ENCODE assay signal across 8 cellular contexts in the genomic region with DNA sequence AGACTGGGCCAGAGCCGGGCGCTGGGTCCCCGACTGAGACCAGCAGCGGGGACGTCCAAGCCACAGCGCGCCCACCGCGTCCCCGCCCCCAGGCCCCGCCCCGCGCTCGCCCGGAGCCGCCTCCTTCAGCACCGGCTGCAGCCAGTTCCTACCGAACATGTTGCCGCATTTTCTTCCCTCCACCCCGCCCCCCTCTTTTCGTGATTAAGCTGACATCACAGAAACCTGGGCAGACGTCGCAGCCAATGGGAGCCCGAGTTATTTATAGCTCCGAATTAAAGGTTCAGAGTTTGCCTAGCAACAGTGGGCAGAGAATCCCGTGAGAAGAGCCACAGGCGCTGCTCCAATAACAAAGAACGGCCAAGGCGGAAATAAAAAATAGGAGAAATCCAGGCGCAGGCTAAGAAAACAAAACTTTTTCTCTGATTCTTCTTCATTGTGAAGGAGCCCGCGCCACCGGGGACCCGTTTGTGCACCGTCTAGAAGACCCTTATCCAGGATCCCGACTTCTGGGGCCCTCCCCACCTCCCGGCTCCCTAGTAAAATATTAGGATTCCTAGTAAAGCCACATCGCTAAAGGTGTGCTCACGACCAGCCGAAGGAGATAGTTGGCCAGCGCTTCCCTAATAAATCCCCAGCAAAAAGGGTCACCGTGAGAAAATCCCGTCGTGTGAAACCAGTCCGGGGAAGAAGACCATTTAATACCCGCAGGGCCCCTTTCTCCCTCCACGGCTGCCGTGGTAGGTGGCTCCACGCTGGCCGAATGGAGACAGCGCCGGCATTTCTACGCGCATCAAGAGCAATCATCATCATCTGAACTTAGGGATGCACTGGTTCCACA.
DNase-seq lines count a peak whose midpoint lies in the region; TF ChIP-seq lines count a peak whose summit lies in the region.

No MANE protein-coding gene starts in this region.

- H3K9me3 ChIP-seq in HEK293 (ENCODE audit: control insufficient read depth, insufficient read depth, low read depth, low read length) = no peaks in the 10 kb centered on the region
- H3K9me3 ChIP-seq in neuronal stem cell (replicated peaks in 1 of 2; ENCODE audit: control insufficient read depth in 2 of 2, insufficient read depth in 1 of 2, low read depth in 1 of 2, low read length in 2 of 2) = no peaks in the 10 kb centered on the region
- no peaks in the 10 kb centered on the region for H3K9me3 ChIP-seq in stomach smooth muscle (ENCODE audit: control insufficient read depth in 2 of 2, low read length in 2 of 2)

- H3K18ac ChIP-seq in neuronal stem cell (ENCODE audit: low read length) = peak overlapping the region; percentile 95

- H2BK120ac ChIP-seq in neuronal stem cell (ENCODE audit: low read depth, low read length) = peak overlapping the region; percentile 85

- H2BK12ac ChIP-seq in neuronal stem cell (ENCODE audit: low read length) = no peak overlapping the region

- peaks cover 28% of the 10 kb centered on the region for H3K4me1 Mint-ChIP-seq in activated naive CD8-positive, alpha-beta T cell (ENCODE audit: low read depth)

- peak overlapping the region; percentile 87 for H3K9ac ChIP-seq in neuronal stem cell (ENCODE audit: low read depth, low read length, poor library complexity)
- H3K9ac ChIP-seq in stomach smooth muscle (ENCODE audit: low read length in 2 of 2) = peak overlapping the region; percentile 97 to 100

- CTCF ChIA-PET in HEK293 (lab: Yijun Ruan, JAX) = interaction anchor here (0.7 to 5.0 kb wide), 2 partner anchors 526 to 528 kb away, joined by 3 to 80 read pairs; no protein-coding TSS in a partner anchor

- H3K4me3 Mint-ChIP-seq in activated naive CD8-positive, alpha-beta T cell = peak overlapping the region; percentile 89

- H3K27ac Mint-ChIP-seq in activated naive CD8-positive, alpha-beta T cell = peak overlapping the region; percentile 80

- no peak overlapping the region for H3K14ac ChIP-seq in neuronal stem cell (ENCODE audit: low read length)

- no peak overlapping the region for H2BK5ac ChIP-seq in neuronal stem cell (ENCODE audit: low read length)

- H3K4me3 ChIP-seq in HEK293 (ENCODE audit: low read depth, low read length) = peak overlapping the region; percentile 66
- peak overlapping the region; percentile 81 to 97 for H3K4me3 ChIP-seq in neuronal stem cell (ENCODE audit: low read length in 2 of 2)
- peak overlapping the region; percentile 98 to 99 for H3K4me3 ChIP-seq in stomach smooth muscle (ENCODE audit: low read length in 2 of 2)

- H3K27ac ChIP-seq in HEK293 (ENCODE audit: extremely low read depth, low read depth, low read length) (peak overlapping the region; percentile 80), neuronal stem cell (replicated peaks; ENCODE audit: low read length) (peak overlapping the region; percentile 83), stomach smooth muscle (ENCODE audit: low read length) (peak overlapping the region; percentile 95)

- H3K27me3 Mint-ChIP-seq in activated naive CD8-positive, alpha-beta T cell = no peaks in the 10 kb centered on the region

- H2BK15ac ChIP-seq in neuronal stem cell (ENCODE audit: low read length) = peak overlapping the region; percentile 62

- no peak overlapping the region for H4K8ac ChIP-seq in neuronal stem cell (ENCODE audit: low read depth, low read length)

- H3K27me3 ChIP-seq in neuronal stem cell (ENCODE audit: control insufficient read depth in 3 of 3, insufficient read depth in 3 of 3, low read depth in 1 of 3, low read length in 3 of 3) = no peaks in the 10 kb centered on the region
- no peaks in the 10 kb centered on the region for H3K27me3 ChIP-seq in stomach smooth muscle (ENCODE audit: control insufficient read depth in 1 of 2, insufficient read depth in 2 of 2, low read length in 2 of 2)

- no peak overlapping the region for H2AFZ ChIP-seq in neuronal stem cell (ENCODE audit: low read length)

- H3K36me3 ChIP-seq in HEK293 (ENCODE audit: control insufficient read depth in 2 of 2, insufficient read depth in 1 of 2, low read length in 2 of 2) (peaks cover 0 to 24% of the 10 kb centered on the region in 2 experiments; a peak in 1 of 3 replicates), neuronal stem cell (replicated peaks in 1 of 2; ENCODE audit: control insufficient read depth in 2 of 2, insufficient read depth in 2 of 2, low read length in 2 of 2) (peaks cover 13 to 36% of the 10 kb centered on the region in 2 donors), stomach smooth muscle (ENCODE audit: control insufficient read depth in 2 of 2, insufficient read depth in 2 of 2, low read length in 2 of 2) (peaks cover 15 to 17% of the 10 kb centered on the region in 2 donors)

- DNase-seq in DMS79 (lab: John Stamatoyannopoulos, UW) (peak; percentile 94), NCI-H128 (lab: John Stamatoyannopoulos, UW; ENCODE audit: unreplicated experiment) (peak; percentile 86), SKM-1 treated with dmso at 0.1 percent for 144 hours (lab: John Stamatoyannopoulos, UW; ENCODE audit: unreplicated experiment) (peak; percentile 77), globus pallidus (ENCODE audit: low spot score) (peak; percentile 92), neuronal stem cell (ENCODE audit: low spot score) (peak; percentile 99)

- H3K9me3 Mint-ChIP-seq in activated naive CD8-positive, alpha-beta T cell (ENCODE audit: low read depth) = no peaks in the 10 kb centered on the region

- peak overlapping the region; percentile 64 for H3K4me2 ChIP-seq in neuronal stem cell (ENCODE audit: insufficient read depth, low read length, poor library complexity, severe bottlenecking)

- peak overlapping the region; percentile 94 for H2AK5ac ChIP-seq in neuronal stem cell (ENCODE audit: low read depth, low read length)

- no peaks in the 10 kb centered on the region for H3K36me3 Mint-ChIP-seq in activated naive CD8-positive, alpha-beta T cell

- peaks cover 6% of the 10 kb centered on the region for H3K79me1 ChIP-seq in neuronal stem cell (ENCODE audit: low read depth, low read length)

- peaks cover 3% of the 10 kb centered on the region for H3K4me1 ChIP-seq in HEK293 (ENCODE audit: control insufficient read depth, insufficient read depth, low read length)
- peaks cover 9 to 17% of the 10 kb centered on the region in 2 donors for H3K4me1 ChIP-seq in neuronal stem cell (ENCODE audit: control insufficient read depth in 2 of 2, insufficient read depth in 1 of 2, low read depth in 1 of 2, low read length in 2 of 2)
- peaks cover 25% of the 10 kb centered on the region for H3K4me1 ChIP-seq in stomach smooth muscle (ENCODE audit: control insufficient read depth, insufficient read depth, low read length)

- no peak overlapping the region for H3K4ac ChIP-seq in neuronal stem cell (ENCODE audit: low read length)

- peak overlapping the region; percentile 22 for H4K91ac ChIP-seq in neuronal stem cell (ENCODE audit: low read depth, low read length, poor library complexity)

- H3K23ac ChIP-seq in neuronal stem cell (ENCODE audit: low read depth, low read length, poor library complexity) = no peak overlapping the region

- WGBS in neuronal stem cell (ENCODE audit: extremely low coverage in 2 of 2, insufficient read length in 2 of 2, insufficient replicate concordance in 1 of 2), 2 donors = no CpG with 5 or more reads among the region's 54 CpGs

- no peak for TF ChIP-seq CTCF in HEK293 (tag by site-specific recombination; IDR thresholded peaks at IDR 0.05)

- POLR2A ChIA-PET in HEK293 (lab: Yijun Ruan, JAX) = interaction anchor here (0.6 to 2.4 kb wide), 20 partner anchors 17 to 524 kb away, joined by 3 to 12 read pairs (median 3); no protein-coding TSS in a partner anchor

TF ChIP-seq in HEK293, 187 proteins besides CTCF, POLR2A, EP300 and RAD21 (continues in another document):
- TF ChIP-seq, protein P1, sequence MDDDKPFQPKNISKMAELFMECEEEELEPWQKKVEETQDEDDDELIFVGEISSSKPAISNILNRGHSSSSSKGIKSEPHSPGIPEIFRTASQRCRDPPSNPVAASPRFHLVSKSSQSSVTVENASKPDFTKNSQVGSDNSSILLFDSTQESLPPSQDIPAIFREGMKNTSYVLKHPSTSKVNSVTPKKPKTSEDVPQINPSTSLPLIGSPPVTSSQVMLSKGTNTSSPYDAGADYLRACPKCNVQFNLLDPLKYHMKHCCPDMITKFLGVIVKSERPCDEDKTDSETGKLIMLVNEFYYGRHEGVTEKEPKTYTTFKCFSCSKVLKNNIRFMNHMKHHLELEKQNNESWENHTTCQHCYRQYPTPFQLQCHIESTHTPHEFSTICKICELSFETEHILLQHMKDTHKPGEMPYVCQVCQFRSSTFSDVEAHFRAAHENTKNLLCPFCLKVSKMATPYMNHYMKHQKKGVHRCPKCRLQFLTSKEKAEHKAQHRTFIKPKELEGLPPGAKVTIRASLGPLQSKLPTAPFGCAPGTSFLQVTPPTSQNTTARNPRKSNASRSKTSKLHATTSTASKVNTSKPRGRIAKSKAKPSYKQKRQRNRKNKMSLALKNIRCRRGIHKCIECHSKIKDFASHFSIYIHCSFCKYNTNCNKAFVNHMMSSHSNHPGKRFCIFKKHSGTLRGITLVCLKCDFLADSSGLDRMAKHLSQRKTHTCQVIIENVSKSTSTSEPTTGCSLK (tag by site-specific recombination; IDR thresholded peaks at IDR 0.05) = no peak
- no peak for TF ChIP-seq ZNF704 (tag by site-specific recombination; IDR thresholded peaks at IDR 0.05)
- TF ChIP-seq, protein P2, sequence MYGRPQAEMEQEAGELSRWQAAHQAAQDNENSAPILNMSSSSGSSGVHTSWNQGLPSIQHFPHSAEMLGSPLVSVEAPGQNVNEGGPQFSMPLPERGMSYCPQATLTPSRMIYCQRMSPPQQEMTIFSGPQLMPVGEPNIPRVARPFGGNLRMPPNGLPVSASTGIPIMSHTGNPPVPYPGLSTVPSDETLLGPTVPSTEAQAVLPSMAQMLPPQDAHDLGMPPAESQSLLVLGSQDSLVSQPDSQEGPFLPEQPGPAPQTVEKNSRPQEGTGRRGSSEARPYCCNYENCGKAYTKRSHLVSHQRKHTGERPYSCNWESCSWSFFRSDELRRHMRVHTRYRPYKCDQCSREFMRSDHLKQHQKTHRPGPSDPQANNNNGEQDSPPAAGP (tag by site-specific recombination; IDR thresholded peaks at IDR 0.05) = no peak
- TF ChIP-seq ZNF423 (tag by site-specific recombination; IDR thresholded peaks at IDR 0.05) = no peak
- TF ChIP-seq ZNF600 (tag by site-specific recombination; IDR thresholded peaks at IDR 0.05) = no peak
- no peak for TF ChIP-seq OVOL3 (tag by site-specific recombination; IDR thresholded peaks at IDR 0.05)
- no peak for TF ChIP-seq ZXDB (tag by site-specific recombination; IDR thresholded peaks at IDR 0.05)
- no peak for TF ChIP-seq ZFP3 (tag by site-specific recombination; IDR thresholded peaks at IDR 0.05; ENCODE audit: low read depth)

Comparison
In these comparisons a context has a peak if more than half of its experiments do, and no peak if none do; other contexts are left out.
1. Peak in every context shown above with its lines: DNase-seq, H3K4me3 ChIP-seq and H3K27ac ChIP-seq.